8 cellular contexts compared by ENCODE assay signal in the genomic region with DNA sequence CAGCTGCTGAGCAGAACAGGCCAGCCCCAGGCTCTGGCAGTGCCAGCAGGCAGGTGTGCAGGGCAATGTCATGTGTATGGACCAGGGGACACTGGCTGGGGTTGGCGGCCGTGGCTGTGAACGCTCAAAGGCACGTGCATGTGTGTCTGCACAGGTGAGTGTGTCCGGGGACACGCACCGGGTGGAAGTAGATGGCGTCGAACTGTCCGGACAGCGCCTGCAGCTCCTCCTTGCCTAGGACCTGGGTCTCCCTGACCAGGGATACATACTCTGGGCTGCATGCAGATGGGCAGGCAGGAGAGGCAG. TPM values are rescaled to one million over a fixed set of nuclear protein-coding genes. Genes with fewer than 3 reads are reported as not detected.
DNase-seq lines count a peak whose midpoint lies in the region; ATAC-seq, FAIRE-seq and TF ChIP-seq lines count a peak whose summit lies in the region.

No MANE protein-coding gene starts in this region.

- no peak for ATAC-seq in HG03196 (IDR thresholded peaks at IDR 0.05; ENCODE audit: unreplicated experiment)
- no peak for ATAC-seq in left colon

- H3K4me3 ChIP-seq in SJSA1, result peak overlapping the region; percentile 64
- H3K4me3 ChIP-seq in fibroblast of the aortic adventitia (ENCODE audit: low read depth, low read length), result peak overlapping the region; percentile 84
- peak overlapping the region; percentile 81 for H3K4me3 ChIP-seq in skeletal muscle cell (ENCODE audit: low read depth, low read length)

- H3K27ac ChIP-seq in SJSA1, result no peak overlapping the region

- TF ChIP-seq POLR2A in GM12891 (IDR thresholded peaks at IDR 0.05; ENCODE audit: low read depth, low read length), result no peak

- DNase-seq in GM12891 (ENCODE audit: insufficient read length, low spot score), result no peak
- DNase-seq in SJSA1 (ENCODE audit: low read depth in 1 of 2, low spot score in 2 of 2), result no peak
- no peak for DNase-seq in fibroblast of the aortic adventitia (ENCODE audit: low read depth)
- no peak for DNase-seq in skeletal muscle cell (ENCODE audit: low read depth)
- DNase-seq in NCI-H1694 (lab: John Stamatoyannopoulos, UW), result no peak
- DNase-seq in stimulated activated CD4-positive, alpha-beta T cell treated with anti-CD3 and anti-CD28 coated beads, Interleukin-15, amount 100 ng/mL, for 24 hours, result no peak
- no peak for DNase-seq in left colon

- H3K27me3 ChIP-seq in SJSA1 (replicated peaks), result no peaks in the 10 kb centered on the region

- no peak for TF ChIP-seq CTCF in fibroblast of the aortic adventitia (IDR thresholded peaks at IDR 0.05; ENCODE audit: insufficient read depth, low read length)

- peaks cover 49% of the 10 kb centered on the region for H3K36me3 ChIP-seq in SJSA1

- H3K9me3 ChIP-seq in SJSA1 (replicated peaks), result 0 out of 2 replicates have a peak, but pooled peaks cover 2% of the 10 kb centered on the region

- peaks cover 31% of the 10 kb centered on the region for H3K4me1 ChIP-seq in SJSA1 (replicated peaks)

- FAIRE-seq in GM12891 (lab: Jason Lieb, UNC), result peak; percentile 54

- intact Hi-C loops in left colon (cut with DNase I, micrococcal nuclease), result loop anchor here in 1 of 2 donors (5.0 kb wide), 1 partner anchor 92 kb away; a partner anchor contains a TSS

TF ChIP-seq in GM12891, 5 proteins besides CTCF, POLR2A, EP300 and RAD21:
- TF ChIP-seq SPI1 (IDR thresholded peaks at IDR 0.05; ENCODE audit: low read depth, low read length) (no peak), PAX5 (IDR thresholded peaks at IDR 0.05; ENCODE audit: insufficient read depth, low read length, severe bottlenecking) (no peak), POLR2AphosphoS5 (IDR thresholded peaks at IDR 0.05; ENCODE audit: low read depth, low read length) (no peak), POU2F2 (IDR thresholded peaks at IDR 0.05; ENCODE audit: low read depth, low read length) (no peak), TAF1 (IDR thresholded peaks at IDR 0.05; ENCODE audit: low read depth, low read length) (no peak)

RNA-seq across cellular contexts. Expression of a gene that starts 0.9 kb away (rescaled TPM):
- polyA plus RNA-seq in GM12891 (2012; ENCODE audit: low read depth, missing spikeins), result 32.6 TPM
- 15.4 and 30.4 TPM in 2 replicates for total RNA-seq in SJSA1 (2014; rRNA removed; shearing (Covaris generic))
- 15.4 and 26.7 TPM in 2 replicates for total RNA-seq in fibroblast of the aortic adventitia (ENCODE audit: low replicate concordance)
- 10 to 100 TPM; 48.3 to 49.2 TPM for total RNA-seq in left colon

RNA-seq across cellular contexts. Expression of a gene that starts 5.4 kb away (rescaled TPM):
- polyA plus RNA-seq in GM12891 (2012; ENCODE audit: low read depth, missing spikeins), result 25.2 TPM
- 17.4 and 25.0 TPM in 2 replicates for total RNA-seq in SJSA1 (2014; rRNA removed; shearing (Covaris generic))
- total RNA-seq in fibroblast of the aortic adventitia (ENCODE audit: low replicate concordance), result 23.6 and 39.7 TPM in 2 replicates
- total RNA-seq in left colon, result 10 to 100 TPM; 26.3 to 31.6 TPM

RNA-seq across cellular contexts. Expression of a gene that starts 11.3 kb away (rescaled TPM):
- polyA plus RNA-seq in GM12891 (2012; ENCODE audit: low read depth, missing spikeins), result 11.3 TPM
- 1.9 and 4.8 TPM in 2 replicates for total RNA-seq in SJSA1 (2014; rRNA removed; shearing (Covaris generic))
- total RNA-seq in fibroblast of the aortic adventitia (ENCODE audit: low replicate concordance) (28.0 and 35.5 TPM in 2 replicates), left colon (1 to 10 TPM; 3.0 to 3.1 TPM)

RNA-seq across cellular contexts. Expression of a gene that starts 20.0 kb away (rescaled TPM):
- polyA plus RNA-seq in GM12891 (2012; ENCODE audit: low read depth, missing spikeins), result 4.8 TPM
- 1.3 and 2.2 TPM in 2 replicates for total RNA-seq in SJSA1 (2014; rRNA removed; shearing (Covaris generic))
- total RNA-seq in fibroblast of the aortic adventitia (ENCODE audit: low replicate concordance) (3.0 and 5.8 TPM in 2 replicates), left colon (1 to 10 TPM; 1.2 to 1.9 TPM)

RNA-seq across cellular contexts. Expression of a gene that starts 49.4 kb away (rescaled TPM):
- polyA plus RNA-seq in GM12891 (2012; ENCODE audit: low read depth, missing spikeins), result 10.4 TPM
- total RNA-seq in SJSA1 (2014; rRNA removed; shearing (Covaris generic)), result 16.1 and 25.1 TPM in 2 replicates
- total RNA-seq in fibroblast of the aortic adventitia (ENCODE audit: low replicate concordance) (15.5 and 17.3 TPM in 2 replicates), left colon (10 to 100 TPM; 21.9 to 29.6 TPM)
